9 cellular contexts compared by ENCODE assay signal in genomic region chr2:106115250-106115649, GRCh38.
DNase-seq lines count a peak whose midpoint lies in the region; ATAC-seq, FAIRE-seq and TF ChIP-seq lines count a peak whose summit lies in the region.
"Had no signal": no experiment of that assay in that cellular context is flagged by ENCODE, and none has a peak within 500 bp of the region (broad histone marks: within the 10 kb centered on the region; RNA-seq: fewer than 3 reads in every experiment).

No MANE protein-coding gene starts in this region.

- H3K4me3 ChIP-seq in mammary epithelial cell (replicated peaks in 1 of 3; ENCODE audit: insufficient read depth in 1 of 3, low read depth in 2 of 3, low read length in 3 of 3): no peak overlapping the region
- no peak overlapping the region for H3K4me3 ChIP-seq in uterus

- H2AFZ ChIP-seq in mammary epithelial cell (ENCODE audit: low read depth, low read length): no peak overlapping the region

- H4K20me1 ChIP-seq in mammary epithelial cell (ENCODE audit: insufficient read depth, low read length): no peaks in the 10 kb centered on the region

- H3K79me2 ChIP-seq in mammary epithelial cell (ENCODE audit: insufficient read depth, low read length): no peaks in the 10 kb centered on the region

- H3K27me3 ChIP-seq in mammary epithelial cell (ENCODE audit: insufficient read depth, low read length): no peaks in the 10 kb centered on the region
- H3K27me3 ChIP-seq in uterus: no peaks in the 10 kb centered on the region

- 58% methylated on average over 2 of the region's 2 CpGs for WGBS in mammary epithelial cell (ENCODE audit: low coverage, missing lambda C conversion rate)

- peaks cover 14% of the 10 kb centered on the region for H3K4me1 ChIP-seq in mammary epithelial cell (ENCODE audit: insufficient read depth, low read length)
- H3K4me1 ChIP-seq in uterus: no peaks in the 10 kb centered on the region

- no peak overlapping the region for H3K4me3 Mint-ChIP-seq in activated CD4-positive, alpha-beta T cell treated with anti-CD3 and anti-CD28 coated beads, Interleukin-2, amount 10 ng/mL, durations not matched to agents 24 days and 14 days
- no peak overlapping the region for H3K4me3 Mint-ChIP-seq in stimulated activated memory B cell treated with anti-CD40 and anti-IgM and Interleukin-4, amounts not matched to agents 10 μg/mL and 1 μg/mL and 100 μg/mL, for 72 hours
- H3K4me3 Mint-ChIP-seq: memory B cell had no signal

- H3K9ac ChIP-seq in mammary epithelial cell (ENCODE audit: insufficient read depth, low read length): no peak overlapping the region

- peaks cover 21% of the 10 kb centered on the region for H3K36me3 Mint-ChIP-seq in activated CD4-positive, alpha-beta T cell treated with anti-CD3 and anti-CD28 coated beads, Interleukin-2, amount 10 ng/mL, durations not matched to agents 24 days and 14 days (ENCODE audit: low read depth)
- peaks cover 35% of the 10 kb centered on the region for H3K36me3 Mint-ChIP-seq in stimulated activated memory B cell treated with anti-CD40 and anti-IgM and Interleukin-4, amounts not matched to agents 10 μg/mL and 1 μg/mL and 100 μg/mL, for 72 hours

- DNase-seq in activated CD4-positive, alpha-beta T cell treated with anti-CD3 and anti-CD28 coated beads, Interleukin-2, amount 10 ng/mL, durations not matched to agents 24 days and 14 days: no peak
- DNase-seq in activated CD4-positive, alpha-beta T cell treated with anti-CD3 and anti-CD28 coated beads for 1 hour: no peak
- DNase-seq in HTR-8/SVneo (ENCODE audit: insufficient read length, low spot score) (peak; percentile 46), mammary epithelial cell (peak; percentile 70), NCI-H226 (no peak), uterus (no peak), NCI-H128 (lab: John Stamatoyannopoulos, UW; ENCODE audit: unreplicated experiment) (no peak)

- peak; percentile 44 for ATAC-seq in stimulated activated memory B cell treated with anti-CD40 and anti-IgM and Interleukin-4, amounts not matched to agents 10 μg/mL and 1 μg/mL and 100 μg/mL, for 72 hours

- H3K36me3 ChIP-seq in mammary epithelial cell (ENCODE audit: insufficient read depth, low read length): peaks cover 8% of the 10 kb centered on the region
- no peaks in the 10 kb centered on the region for H3K36me3 ChIP-seq in uterus

- intact Hi-C loops in activated CD4-positive, alpha-beta T cell treated with anti-CD3 and anti-CD28 coated beads, Interleukin-2, amount 10 ng/mL, durations not matched to agents 24 days and 14 days (cut with micrococcal nuclease): no loop called here
- intact Hi-C loops in mammary epithelial cell (cut with micrococcal nuclease): no loop called here
- intact Hi-C loops in uterus (cut with DNase I; ENCODE audit: low total_unique reads): no loop called here

- peak overlapping the region; percentile 39 for H3K27ac Mint-ChIP-seq in activated CD4-positive, alpha-beta T cell treated with anti-CD3 and anti-CD28 coated beads, Interleukin-2, amount 10 ng/mL, durations not matched to agents 24 days and 14 days
- peak overlapping the region; percentile 17 for H3K27ac Mint-ChIP-seq in stimulated activated memory B cell treated with anti-CD40 and anti-IgM and Interleukin-4, amounts not matched to agents 10 μg/mL and 1 μg/mL and 100 μg/mL, for 72 hours

- TF ChIP-seq CTCF in mammary epithelial cell (conservative IDR thresholded peaks at IDR 0.05 in 1 of 2, IDR thresholded peaks at IDR 0.05 in 1 of 2; ENCODE audit: extremely low read depth in 1 of 2, insufficient read depth in 1 of 2, low read depth in 1 of 2, low read length in 2 of 2) (no peak), uterus (IDR thresholded peaks at IDR 0.05) (no peak)

- in situ Hi-C loops in mammary epithelial cell (cut with MboI; ENCODE audit: low sequenced_read_pairs in 2 of 2): loop anchor here in 1 of 2 donors (25.0 kb wide), 2 partner anchors 347 to 422 kb away; partner anchors contain the start of gene RGPD3

- FAIRE-seq in HTR-8/SVneo (lab: Jason Lieb, UNC): peak; percentile 48

- H3K27ac ChIP-seq in mammary epithelial cell (ENCODE audit: insufficient read depth, low read depth, low read length) (no peak overlapping the region), uterus (no peak overlapping the region)

- CTCF ChIA-PET in mammary epithelial cell (lab: Charles Lee; ENCODE audit: low non-redundant PET): no interaction called here

- H3K4me2 ChIP-seq in mammary epithelial cell (ENCODE audit: insufficient read depth, low read depth, low read length): no peak overlapping the region

- no peaks in the 10 kb centered on the region for H3K27me3 Mint-ChIP-seq in activated CD4-positive, alpha-beta T cell treated with anti-CD3 and anti-CD28 coated beads, Interleukin-2, amount 10 ng/mL, durations not matched to agents 24 days and 14 days
- no peaks in the 10 kb centered on the region for H3K27me3 Mint-ChIP-seq in stimulated activated memory B cell treated with anti-CD40 and anti-IgM and Interleukin-4, amounts not matched to agents 10 μg/mL and 1 μg/mL and 100 μg/mL, for 72 hours
- H3K27me3 Mint-ChIP-seq: memory B cell had no signal

- no TSS peak for BruUV-seq in mammary epithelial cell (replicated peaks; lab: Mats Ljungman, UMichigan)

- dilution Hi-C loops in mammary epithelial cell (cut with HindIII; ENCODE audit: low sequenced_read_pairs): loop anchor here (25.0 kb wide), 2 partner anchors 247 to 422 kb away; no protein-coding TSS in a partner anchor

- no peaks in the 10 kb centered on the region for H3K9me3 ChIP-seq in mammary epithelial cell (replicated peaks; ENCODE audit: insufficient read depth, low read length)
- no peaks in the 10 kb centered on the region for H3K9me3 ChIP-seq in uterus

- peaks cover 11% of the 10 kb centered on the region for H3K4me1 Mint-ChIP-seq in activated CD4-positive, alpha-beta T cell treated with anti-CD3 and anti-CD28 coated beads, Interleukin-2, amount 10 ng/mL, durations not matched to agents 24 days and 14 days
- H3K4me1 Mint-ChIP-seq in stimulated activated memory B cell treated with anti-CD40 and anti-IgM and Interleukin-4, amounts not matched to agents 10 μg/mL and 1 μg/mL and 100 μg/mL, for 72 hours: peaks cover 6% of the 10 kb centered on the region

- H3K9me3 Mint-ChIP-seq in activated CD4-positive, alpha-beta T cell treated with anti-CD3 and anti-CD28 coated beads, Interleukin-2, amount 10 ng/mL, durations not matched to agents 24 days and 14 days: no peaks in the 10 kb centered on the region
- H3K9me3 Mint-ChIP-seq in stimulated activated memory B cell treated with anti-CD40 and anti-IgM and Interleukin-4, amounts not matched to agents 10 μg/mL and 1 μg/mL and 100 μg/mL, for 72 hours: no peaks in the 10 kb centered on the region
- H3K9me3 Mint-ChIP-seq: memory B cell had no signal

- no peak for TF ChIP-seq POLR2A in uterus (IDR thresholded peaks at IDR 0.05)

Comparison
In these comparisons a context has a peak if more than half of its experiments do, and no peak if none do; other contexts are left out.
1. DNase-seq: peak in HTR-8/SVneo (single experiment) and mammary epithelial cell (single experiment); none in activated CD4-positive, alpha-beta T cell treated with anti-CD3 and anti-CD28 coated beads, Interleukin-2, amount 10 ng/mL, durations not matched to agents 24 days and 14 days (single experiment), activated CD4-positive, alpha-beta T cell treated with anti-CD3 and anti-CD28 coated beads for 1 hour (single experiment), NCI-H226 (single experiment), uterus (0 of 2) and NCI-H128 (single experiment).